17 cellular contexts compared by ENCODE assay signal in the genomic region with DNA sequence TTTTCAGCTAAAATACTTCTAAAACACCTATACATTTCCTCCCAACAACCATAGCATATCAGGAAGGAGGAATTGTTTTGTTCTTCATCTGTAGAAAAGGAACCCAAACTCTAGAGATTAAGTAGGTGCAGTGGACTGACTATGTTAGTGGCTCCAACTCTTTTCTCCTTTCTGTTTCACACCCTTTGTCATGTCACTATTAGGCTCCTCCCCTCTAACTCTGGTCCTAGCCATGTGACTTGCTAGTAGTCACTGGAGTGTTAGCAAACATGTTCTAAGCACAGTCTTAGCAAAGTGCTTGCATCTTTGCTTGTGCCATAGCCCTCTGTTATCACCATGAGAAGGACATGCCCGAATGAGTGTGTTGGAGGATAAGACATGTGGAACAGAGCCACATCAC. TPM values are rescaled to one million over a fixed set of nuclear protein-coding genes. Genes with fewer than 3 reads are reported as not detected.
DNase-seq lines count a peak whose midpoint lies in the region; ATAC-seq and TF ChIP-seq lines count a peak whose summit lies in the region.
"Had no signal": no experiment of that assay in that cellular context is flagged by ENCODE, and none has a peak within 500 bp of the region (broad histone marks: within the 10 kb centered on the region; RNA-seq: fewer than 3 reads in every experiment).

No MANE protein-coding gene starts in this region.

- H3K4me2 ChIP-seq in MM.1S (ENCODE audit: low read depth, low read length), result peak overlapping the region; percentile 41; the same call in 1 of the 2 replicates

- no peak overlapping the region for H3K27ac Mint-ChIP-seq in activated naive CD8-positive, alpha-beta T cell treated with anti-CD3 and anti-CD28 coated beads, Interleukin-2, amount 50 U/mL, for 24 hours
- H3K27ac Mint-ChIP-seq: activated naive CD4-positive, alpha-beta T cell treated with anti-CD3 and anti-CD28 coated beads, Interleukin-2, amount 50 U/mL, for 24 hours; H9 had no signal

- no peaks in the 10 kb centered on the region for H3K9me2 ChIP-seq in MM.1S (replicated peaks; ENCODE audit: insufficient read depth, low read length)

- no peak overlapping the region for H3K9ac ChIP-seq in MM.1S (ENCODE audit: low read length)

- H3F3A ChIP-seq in MM.1S (ENCODE audit: insufficient read depth, low read length), result no peaks in the 10 kb centered on the region

- peak; percentile 63 for DNase-seq in MM.1S
- DNase-seq in left lung, result no peak
- no peak for DNase-seq in NCI-H526 (lab: John Stamatoyannopoulos, UW)
- DNase-seq in activated naive CD8-positive, alpha-beta T cell treated with anti-CD3 and anti-CD28 coated beads, Interleukin-2, amount 50 U/mL, for 24 hours, result no peak
- DNase-seq in lower lobe of right lung, result no peak
- DNase-seq: activated CD4-positive, CD25-positive, alpha-beta regulatory T cell; H9; hypothalamus; NCI-H1436; NCI-H526 treated with DMSO at 0.1 percent for 48 hours; stimulated activated CD4-positive, alpha-beta T cell treated with anti-CD3 and anti-CD28 coated beads, Interleukin-12 subunit alpha, Interleukin-12 subunit beta, amount 100 ng/mL, for 4 hours had no signal

- H3K4me3 Mint-ChIP-seq in activated naive CD8-positive, alpha-beta T cell treated with anti-CD3 and anti-CD28 coated beads, Interleukin-2, amount 50 U/mL, for 24 hours, result no peak overlapping the region
- H3K4me3 Mint-ChIP-seq: activated naive CD4-positive, alpha-beta T cell treated with anti-CD3 and anti-CD28 coated beads, Interleukin-2, amount 50 U/mL, for 24 hours; H9 had no signal

- H2AFZ ChIP-seq in MM.1S (ENCODE audit: low read length), result peak overlapping the region; percentile 55

- H3K4me1 ChIP-seq in MM.1S (ENCODE audit: low read length) (peaks cover 9% of the 10 kb centered on the region; the same call in 1 of the 2 replicates), left lung (no peaks in the 10 kb centered on the region), lower lobe of right lung (no peaks in the 10 kb centered on the region)

- no peak for TF ChIP-seq CTCF in MM.1S (IDR thresholded peaks at IDR 0.05; ENCODE audit: low read length)
- TF ChIP-seq CTCF in left lung (IDR thresholded peaks at IDR 0.05), result no peak
- no peak for TF ChIP-seq CTCF in lower lobe of right lung (IDR thresholded peaks at IDR 0.05)

- no peaks in the 10 kb centered on the region for H3K9me3 ChIP-seq in MM.1S (replicated peaks; ENCODE audit: insufficient read depth, low read length)
- H3K9me3 ChIP-seq in left lung, result no peaks in the 10 kb centered on the region
- no peaks in the 10 kb centered on the region for H3K9me3 ChIP-seq in lower lobe of right lung

- H3K9me3 Mint-ChIP-seq in activated naive CD8-positive, alpha-beta T cell treated with anti-CD3 and anti-CD28 coated beads, Interleukin-2, amount 50 U/mL, for 24 hours, result no peaks in the 10 kb centered on the region
- H3K9me3 Mint-ChIP-seq: H9 had no signal

- H3K27ac ChIP-seq in MM.1S (ENCODE audit: low read length), result 0 out of 2 replicates have a peak overlapping the region, but pooled peaks have one; percentile 9
- no peak overlapping the region for H3K27ac ChIP-seq in left lung
- H3K27ac ChIP-seq in lower lobe of right lung, result no peak overlapping the region

- H3K27me3 Mint-ChIP-seq in activated naive CD8-positive, alpha-beta T cell treated with anti-CD3 and anti-CD28 coated beads, Interleukin-2, amount 50 U/mL, for 24 hours, result peaks cover 9% of the 10 kb centered on the region

- no peaks in the 10 kb centered on the region for H3K36me3 Mint-ChIP-seq in activated naive CD8-positive, alpha-beta T cell treated with anti-CD3 and anti-CD28 coated beads, Interleukin-2, amount 50 U/mL, for 24 hours (ENCODE audit: low read depth)
- H3K36me3 Mint-ChIP-seq: activated naive CD4-positive, alpha-beta T cell treated with anti-CD3 and anti-CD28 coated beads, Interleukin-2, amount 50 U/mL, for 24 hours had no signal

- no peak overlapping the region; the same call in 1 of the 2 replicates for H3K4me3 ChIP-seq in MM.1S (ENCODE audit: low read length)
- H3K4me3 ChIP-seq in left lung, result no peak overlapping the region
- H3K4me3 ChIP-seq in lower lobe of right lung, result no peak overlapping the region
- H3K4me3 ChIP-seq: K562 had no signal

- intact Hi-C loops in left lung (cut with DNase I), result no loop called here
- intact Hi-C loops in lower lobe of right lung (cut with DNase I), result no loop called here

- no peaks in the 10 kb centered on the region for H3K36me3 ChIP-seq in MM.1S (replicated peaks; ENCODE audit: insufficient read depth, low read length)
- H3K36me3 ChIP-seq in left lung, result no peaks in the 10 kb centered on the region
- no peaks in the 10 kb centered on the region for H3K36me3 ChIP-seq in lower lobe of right lung

- no peaks in the 10 kb centered on the region for H3K79me2 ChIP-seq in MM.1S (ENCODE audit: low read length)

- H3K27me3 ChIP-seq in MM.1S (replicated peaks; ENCODE audit: insufficient read depth, low read length) (no peaks in the 10 kb centered on the region), left lung (no peaks in the 10 kb centered on the region), lower lobe of right lung (ENCODE audit: low read depth) (no peaks in the 10 kb centered on the region)

- ATAC-seq in GM18508 (IDR thresholded peaks at IDR 0.05; ENCODE audit: insufficient read depth, unreplicated experiment) (peak; percentile 58), GM19463 (IDR thresholded peaks at IDR 0.05; ENCODE audit: unreplicated experiment) (peak; percentile 79), HG02870 (IDR thresholded peaks at IDR 0.05; ENCODE audit: unreplicated experiment) (peak; percentile 71), left lung (no peak), lower lobe of right lung (no peak)
- ATAC-seq in activated naive CD8-positive, alpha-beta T cell treated with anti-CD3 and anti-CD28 coated beads, Interleukin-2, amount 50 U/mL, for 24 hours, result no peak
- ATAC-seq: K562 had no signal

- H4K20me1 ChIP-seq in MM.1S (ENCODE audit: insufficient read depth, low read length), result no peaks in the 10 kb centered on the region

- H3K4me1 Mint-ChIP-seq in activated naive CD8-positive, alpha-beta T cell treated with anti-CD3 and anti-CD28 coated beads, Interleukin-2, amount 50 U/mL, for 24 hours, result no peaks in the 10 kb centered on the region
- H3K4me1 Mint-ChIP-seq: activated naive CD4-positive, alpha-beta T cell treated with anti-CD3 and anti-CD28 coated beads, Interleukin-2, amount 50 U/mL, for 24 hours; H9 had no signal

RNA-seq across cellular contexts. Expression of a gene that starts 55.3 kb away (rescaled TPM):
- total RNA-seq in left lung (not detected), lower lobe of right lung (not detected)
- total RNA-seq: H9, K562, RPMI7951 had no signal

Comparison
In these comparisons a context has a peak if more than half of its experiments do, and no peak if none do; other contexts are left out.
1. ATAC-seq: peak in GM18508 (single experiment), GM19463 (single experiment) and HG02870 (single experiment); none in left lung (single experiment), activated naive CD8-positive, alpha-beta T cell treated with anti-CD3 and anti-CD28 coated beads, Interleukin-2, amount 50 U/mL, for 24 hours (single experiment) and lower lobe of right lung (0 of 2).